Comparison of ENCODE assay signal across 10 cellular contexts in genomic region chrX:134669378-134670098, GRCh38. TPM values are rescaled to one million over a fixed set of nuclear protein-coding genes. Genes with fewer than 3 reads are reported as not detected.
A peak's percentile ranks its signal among the peaks of the same experiment; 100 is the strongest.
DNase-seq lines count a peak whose midpoint lies in the region; ATAC-seq, FAIRE-seq and TF ChIP-seq lines count a peak whose summit lies in the region.
"Had no signal": no experiment of that assay in that cellular context is flagged by ENCODE, and none has a peak within 500 bp of the region (broad histone marks: within the 10 kb centered on the region; RNA-seq: fewer than 3 reads in every experiment).

No MANE protein-coding gene starts in this region.

- H3K4me1 ChIP-seq in kidney (ENCODE audit: control insufficient read depth in 1 of 2, insufficient read depth in 1 of 2, low read depth in 1 of 2, low read length in 2 of 2) = no peaks in the 10 kb centered on the region
- peaks cover 2% of the 10 kb centered on the region for H3K4me1 ChIP-seq in upper lobe of right lung

- H3K9me3 ChIP-seq in kidney (ENCODE audit: control insufficient read depth in 1 of 2, low read length in 2 of 2) = no peaks in the 10 kb centered on the region
- no peaks in the 10 kb centered on the region for H3K9me3 ChIP-seq in upper lobe of right lung

- H3K36me3 ChIP-seq in brain microvascular endothelial cell (replicated peaks) (no peaks in the 10 kb centered on the region), kidney (ENCODE audit: control insufficient read depth in 1 of 2, insufficient read depth in 2 of 2, low read length in 2 of 2) (no peaks in the 10 kb centered on the region), upper lobe of right lung (no peaks in the 10 kb centered on the region), H7 (replicated peaks; ENCODE audit: control insufficient read depth, insufficient read depth, low read length) (no peaks in the 10 kb centered on the region)

- H3K27me3 ChIP-seq in brain microvascular endothelial cell (replicated peaks) (no peaks in the 10 kb centered on the region), upper lobe of right lung (no peaks in the 10 kb centered on the region), H7 (ENCODE audit: control insufficient read depth, insufficient read depth, low read length) (no peaks in the 10 kb centered on the region)

- H3K9ac ChIP-seq in kidney (ENCODE audit: low read length in 2 of 2) = no peak overlapping the region

- DNase-seq in HPDE6-E6E7 (ENCODE audit: extremely low spot score) = peak; percentile 35
- peak; percentile 85 for DNase-seq in brain microvascular endothelial cell
- DNase-seq in kidney = peak; percentile 62
- DNase-seq in upper lobe of right lung = peak; percentile 43
- DNase-seq in H7 = no peak
- no peak for DNase-seq in effector CD4-positive, alpha-beta T cell
- no peak for DNase-seq in ureter (ENCODE audit: low spot score)
- DNase-seq: activated CD8-positive, alpha-beta memory T cell treated with anti-CD3 and anti-CD28 coated beads, Interleukin-2, amount 50 U/mL, for 4 hours; stimulated activated naive CD8-positive, alpha-beta T cell treated with anti-CD3 and anti-CD28 coated beads, Interleukin-15, amount 100 ng/mL, for 72 hours had no signal

- intact Hi-C loops in kidney (cut with DNase I) (no loop called here), upper lobe of right lung (cut with DNase I) (no loop called here)

- no peak for FAIRE-seq in kidney (lab: Jason Lieb, UNC)
- FAIRE-seq: colon had no signal

- in situ Hi-C loops in brain microvascular endothelial cell (cut with HindIII; ENCODE audit: low pct_ligation_motif_present, low sequenced_read_pairs) = no loop called here

- no peak for TF ChIP-seq CTCF in brain microvascular endothelial cell (IDR thresholded peaks at IDR 0.05; ENCODE audit: low read depth, low read length, missing control alignments)
- no peak for TF ChIP-seq CTCF in kidney (IDR thresholded peaks at IDR 0.05; ENCODE audit: borderline replicate concordance, extremely low read depth, insufficient read depth)
- no peak for TF ChIP-seq CTCF in upper lobe of right lung (IDR thresholded peaks at IDR 0.05)

- peak overlapping the region; percentile 86 for H3K27ac ChIP-seq in brain microvascular endothelial cell
- no peak overlapping the region for H3K27ac ChIP-seq in kidney (ENCODE audit: low read depth in 2 of 2, low read length in 2 of 2)
- H3K27ac ChIP-seq in upper lobe of right lung = peak overlapping the region; percentile 11

- peak; percentile 42 for ATAC-seq in upper lobe of right lung
- ATAC-seq: stimulated activated naive CD8-positive, alpha-beta T cell treated with anti-CD3 and anti-CD28 coated beads, Interleukin-15, amount 100 ng/mL, for 72 hours had no signal

- H3K4me3 ChIP-seq in brain microvascular endothelial cell (ENCODE audit: low read depth, low read length) (no peak overlapping the region), kidney (ENCODE audit: low read length in 2 of 2) (no peak overlapping the region), upper lobe of right lung (no peak overlapping the region), H7 (ENCODE audit: insufficient read depth, low read depth, low read length) (no peak overlapping the region)

RNA-seq across cellular contexts. Expression of gene PLAC1, which starts 11.3 kb away (rescaled TPM):
- total RNA-seq in kidney (not detected), upper lobe of right lung (not detected), ureter (0.42 TPM)
- polyA plus RNA-seq in kidney (ENCODE audit: insufficient read depth, low read depth, low replicate concordance) = not detected
- 0.76 and 1.4 TPM in 2 replicates for total RNA-seq in H7 (2014; rRNA removed; shearing (Covaris generic))

Comparison
In these comparisons a context has a peak if more than half of its experiments do, and no peak if none do; other contexts are left out.
1. DNase-seq: peak in HPDE6-E6E7 (single experiment), brain microvascular endothelial cell (single experiment), kidney (single experiment) and upper lobe of right lung (single experiment); none in H7 (single experiment), effector CD4-positive, alpha-beta T cell (single experiment) and ureter (single experiment).
2. H3K27ac ChIP-seq: peak in brain microvascular endothelial cell (single experiment) and upper lobe of right lung (single experiment); none in kidney (0 of 2).